19 cellular contexts compared by ENCODE assay signal in the genomic region with DNA sequence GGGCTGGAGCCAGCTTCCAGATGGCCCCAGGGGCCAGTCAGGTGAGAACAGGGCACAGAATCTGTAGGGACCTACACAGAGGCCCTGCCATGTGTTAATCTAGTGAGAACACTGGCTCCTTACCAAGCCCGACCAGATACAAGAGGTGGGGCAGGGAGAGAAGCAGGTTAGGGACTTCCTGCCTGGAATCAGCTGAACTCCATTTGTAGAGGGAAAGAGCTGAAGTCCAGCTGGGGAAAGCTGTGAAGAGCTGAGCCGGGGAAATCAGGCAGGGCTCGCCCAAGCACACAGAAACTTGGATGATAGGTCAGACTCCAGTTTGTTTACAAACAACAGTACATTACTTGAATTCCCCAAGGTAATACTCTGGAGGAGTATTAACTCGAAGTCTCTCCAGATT. TPM values are rescaled to one million over a fixed set of nuclear protein-coding genes. Genes with fewer than 3 reads are reported as not detected.
DNase-seq lines count a peak whose midpoint lies in the region; ATAC-seq and TF ChIP-seq lines count a peak whose summit lies in the region.
"Had no signal": no experiment of that assay in that cellular context is flagged by ENCODE, and none has a peak within 500 bp of the region (broad histone marks: within the 10 kb centered on the region; RNA-seq: fewer than 3 reads in every experiment).

No MANE protein-coding gene starts in this region.

- DNase-seq in BE2C (peak; percentile 80), PC-9 (no peak), hepatocyte (ENCODE audit: low spot score) (peak; percentile 30), NCI-H524 treated with DMSO at 0.1 percent for 48 hours (lab: John Stamatoyannopoulos, UW) (no peak), epidermal melanocyte (ENCODE audit: insufficient read length, low spot score) (no peak)
- no peak for DNase-seq in activated naive CD4-positive, alpha-beta T cell treated with anti-CD3 and anti-CD28 coated beads, Interleukin-2, amount 50 U/mL, for 72 hours (ENCODE audit: low spot score in 2 of 2)
- DNase-seq: activated CD8-positive, alpha-beta memory T cell treated with anti-CD3 and anti-CD28 coated beads, Interleukin-2, amount 10 ng/mL, durations not matched to agents 7 days and 5 days; activated gamma-delta T cell; COR-L47; lower lobe of right lung; NCI-H1092 treated with DMSO at 0.1 percent for 48 hours; NCI-H2171 treated with DMSO at 0.1 percent for 48 hours; stimulated activated naive CD4-positive, alpha-beta T cell treated with Interleukin-2 at 50 U/mL for 16 hours had no signal

- TF ChIP-seq CTCF in BE2C (IDR thresholded peaks at IDR 0.05; ENCODE audit: low read depth, low read length) (no peak), PC-9 (conservative IDR thresholded peaks at IDR 0.05) (no peak), hepatocyte (IDR thresholded peaks at IDR 0.05; ENCODE audit: poor library complexity) (no peak)

- H3K79me2 ChIP-seq in PC-9 (ENCODE audit: low read depth) (no peaks in the 10 kb centered on the region), hepatocyte (no peaks in the 10 kb centered on the region)

- BruUV-seq in PC-9 (replicated peaks; lab: Mats Ljungman, UMichigan): no TSS peak

- no peaks in the 10 kb centered on the region for H3K36me3 Mint-ChIP-seq in activated naive CD4-positive, alpha-beta T cell treated with anti-CD3 and anti-CD28 coated beads, Interleukin-2, amount 50 U/mL, for 72 hours

- 0 out of 2 replicates have a peak, but pooled peaks cover 2% of the 10 kb centered on the region for H3K9me2 ChIP-seq in PC-9 (ENCODE audit: insufficient read depth)
- no peaks in the 10 kb centered on the region for H3K9me2 ChIP-seq in hepatocyte (replicated peaks; ENCODE audit: insufficient read depth)

- H3K4me2 ChIP-seq in PC-9 (no peak overlapping the region), hepatocyte (peak overlapping the region; percentile 2)
- H3K4me2 ChIP-seq: KMS-11 had no signal

- H3K27me3 ChIP-seq in BE2C (no peaks in the 10 kb centered on the region), PC-9 (ENCODE audit: insufficient read depth, low read depth) (no peaks in the 10 kb centered on the region), hepatocyte (no peaks in the 10 kb centered on the region), rectal smooth muscle tissue (ENCODE audit: control insufficient read depth, insufficient read depth, low read length) (no peaks in the 10 kb centered on the region)
- H3K27me3 ChIP-seq: esophagus muscularis mucosa had no signal

- WGBS in hepatocyte (ENCODE audit: low lambda C conversion rate, missing lambda C conversion rate): 47% methylated on average over 4 of the region's 4 CpGs

- no peaks in the 10 kb centered on the region for H3K9me3 Mint-ChIP-seq in activated naive CD4-positive, alpha-beta T cell treated with anti-CD3 and anti-CD28 coated beads, Interleukin-2, amount 50 U/mL, for 72 hours
- H3K9me3 Mint-ChIP-seq: dendritic cell treated with granulocyte-macrophage colony-stimulating factor and Interleukin-4, amounts not matched to agents 40 ng/mL and 50 ng/mL, for 4 days had no signal

- H3K9me3 ChIP-seq in BE2C (no peaks in the 10 kb centered on the region), PC-9 (ENCODE audit: insufficient read depth, low read depth) (no peaks in the 10 kb centered on the region), hepatocyte (ENCODE audit: low read depth) (no peaks in the 10 kb centered on the region)
- H3K9me3 ChIP-seq: esophagus muscularis mucosa, lower lobe of right lung had no signal

- H3K36me3 ChIP-seq in BE2C: no peaks in the 10 kb centered on the region
- H3K36me3 ChIP-seq in PC-9 (ENCODE audit: low read depth): no peaks in the 10 kb centered on the region
- H3K36me3 ChIP-seq in hepatocyte (replicated peaks; ENCODE audit: insufficient read depth, low read depth): no peaks in the 10 kb centered on the region
- no peaks in the 10 kb centered on the region for H3K36me3 ChIP-seq in rectal smooth muscle tissue (ENCODE audit: control insufficient read depth, insufficient read depth, low read length)
- H3K36me3 ChIP-seq: esophagus muscularis mucosa, lower lobe of right lung had no signal

- H3K4me1 ChIP-seq in BE2C: peaks cover 53% of the 10 kb centered on the region
- H3K4me1 ChIP-seq in PC-9 (replicated peaks; ENCODE audit: insufficient read depth): 0 out of 2 replicates have a peak, but pooled peaks cover under 1% of the 10 kb centered on the region
- peaks cover 13% of the 10 kb centered on the region for H3K4me1 ChIP-seq in hepatocyte (ENCODE audit: insufficient read depth)
- H3K4me1 ChIP-seq in rectal smooth muscle tissue (ENCODE audit: control insufficient read depth, insufficient read depth, low read length): peaks cover 10% of the 10 kb centered on the region

- CTCF ChIA-PET in PC-9 (lab: Charles Lee): no interaction called here

- POLR2A ChIA-PET in PC-9 (lab: Charles Lee; ENCODE audit: unreplicated experiment): no interaction called here

- no peaks in the 10 kb centered on the region for H3F3A ChIP-seq in PC-9 (ENCODE audit: insufficient read depth, low read depth)

- intact Hi-C loops in PC-9 (cut with micrococcal nuclease; ENCODE audit: unreplicated experiment): no loop called here

- H2AFZ ChIP-seq in PC-9 (0 out of 2 replicates have a peak overlapping the region, but pooled peaks have one; percentile 3), hepatocyte (no peak overlapping the region)

- H3K27ac ChIP-seq in PC-9: no peak overlapping the region
- peak overlapping the region; percentile 33 for H3K27ac ChIP-seq in hepatocyte
- H3K27ac ChIP-seq in rectal smooth muscle tissue (ENCODE audit: low read depth, low read length): peak overlapping the region; percentile 40
- H3K27ac ChIP-seq: KMS-11, lower lobe of right lung had no signal

- H3K27ac Mint-ChIP-seq in activated naive CD4-positive, alpha-beta T cell treated with anti-CD3 and anti-CD28 coated beads, Interleukin-2, amount 50 U/mL, for 72 hours: no peak overlapping the region
- H3K27ac Mint-ChIP-seq: activated CD8-positive, alpha-beta memory T cell treated with anti-CD3 and anti-CD28 coated beads, Interleukin-2, amount 10 ng/mL, durations not matched to agents 7 days and 5 days; dendritic cell treated with granulocyte-macrophage colony-stimulating factor and Interleukin-4, amounts not matched to agents 40 ng/mL and 50 ng/mL, for 4 days had no signal

- no peak overlapping the region for H3K9ac ChIP-seq in rectal smooth muscle tissue (ENCODE audit: low read length)
- H3K9ac ChIP-seq: KMS-11 had no signal

- H4K20me1 ChIP-seq in PC-9 (ENCODE audit: insufficient read depth) (no peaks in the 10 kb centered on the region), hepatocyte (ENCODE audit: insufficient read depth, poor library complexity, severe bottlenecking) (no peaks in the 10 kb centered on the region)

- peak overlapping the region; percentile 42; the same call in 1 of the 2 replicates for H3K4me3 ChIP-seq in BE2C (ENCODE audit: low read depth, low read length)
- H3K4me3 ChIP-seq in PC-9: no peak overlapping the region
- no peak overlapping the region for H3K4me3 ChIP-seq in hepatocyte
- no peak overlapping the region for H3K4me3 ChIP-seq in rectal smooth muscle tissue (ENCODE audit: low read length)
- H3K4me3 ChIP-seq: esophagus muscularis mucosa, lower lobe of right lung, skin epidermis had no signal

- ATAC-seq in activated naive CD4-positive, alpha-beta T cell treated with anti-CD3 and anti-CD28 coated beads, Interleukin-2, amount 50 U/mL, for 72 hours: no peak
- no peak for ATAC-seq in HG03460 (IDR thresholded peaks at IDR 0.05; ENCODE audit: unreplicated experiment)
- ATAC-seq: activated CD8-positive, alpha-beta memory T cell treated with anti-CD3 and anti-CD28 coated beads, Interleukin-2, amount 10 ng/mL, durations not matched to agents 7 days and 5 days had no signal

RNA-seq across cellular contexts. Expression of gene PTGER2, which starts 46.7 kb away (rescaled TPM):
- 135 TPM for polyA plus RNA-seq in BE2C (2012; ENCODE audit: insufficient read depth, insufficient read length, low read depth)
- total RNA-seq in PC-9 (2021): 0.15 TPM in 1 of 2 replicates, not detected in the other
- 18.5 and 18.7 TPM in 2 replicates for total RNA-seq in hepatocyte
- 43.0 and 49.3 TPM in 2 replicates for polyA plus RNA-seq in hepatocyte
- 1 to 10 TPM; 1.2 to 2.5 TPM for total RNA-seq in activated naive CD4-positive, alpha-beta T cell treated with anti-CD3 and anti-CD28 coated beads, Interleukin-2, amount 50 U/mL, for 72 hours

Comparison
In these comparisons a context has a peak if more than half of its experiments do, and no peak if none do; other contexts are left out.
1. DNase-seq: peak in BE2C (single experiment) and hepatocyte (single experiment); none in PC-9 (0 of 2), NCI-H524 treated with DMSO at 0.1 percent for 48 hours (single experiment), activated naive CD4-positive, alpha-beta T cell treated with anti-CD3 and anti-CD28 coated beads, Interleukin-2, amount 50 U/mL, for 72 hours (0 of 2) and epidermal melanocyte (single experiment).